In the genomic region with DNA sequence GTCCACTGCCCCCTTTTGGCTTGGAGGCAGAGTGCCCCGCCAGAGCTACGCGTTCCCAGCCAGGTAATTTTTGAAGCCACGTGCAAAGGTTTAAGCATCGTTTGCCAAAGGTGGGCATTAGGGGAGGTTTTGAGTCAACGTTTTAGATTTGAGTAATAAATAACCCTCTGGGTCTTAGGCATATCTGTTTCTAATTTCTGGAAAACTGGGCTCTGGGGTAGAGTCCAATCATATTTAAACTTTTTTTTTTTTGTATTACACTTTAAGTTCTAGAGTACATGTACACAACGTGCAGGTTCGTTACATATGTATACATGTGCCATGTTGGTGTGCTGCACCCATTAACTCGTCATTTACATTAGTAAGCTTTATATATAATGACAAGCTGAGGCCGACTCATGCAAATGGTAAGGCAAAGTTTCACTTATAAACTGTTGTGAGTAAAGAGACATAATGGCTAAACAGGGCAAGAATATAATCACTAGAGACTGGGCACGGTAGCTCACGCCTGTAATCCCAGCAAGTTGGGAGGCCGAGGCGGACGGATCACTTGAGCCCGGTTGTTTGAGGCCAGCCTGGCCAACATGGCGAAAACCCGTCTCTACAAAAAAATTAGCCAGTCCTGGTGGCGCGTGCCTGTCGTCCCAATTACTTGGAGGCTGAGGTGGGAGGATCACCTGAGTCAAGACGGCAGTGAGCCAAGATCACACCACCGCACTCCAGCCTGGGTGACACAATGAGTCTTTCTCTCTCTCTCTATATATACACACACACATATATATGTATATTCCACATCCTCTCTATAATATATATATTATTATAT, we compare ENCODE assay signal across 8 cellular contexts. TPM values are rescaled to one million over a fixed set of nuclear protein-coding genes. Genes with fewer than 3 reads are reported as not detected.
DNase-seq lines count a peak whose midpoint lies in the region; ATAC-seq and TF ChIP-seq lines count a peak whose summit lies in the region.

No MANE protein-coding gene starts in this region.

- H3K4me3 Mint-ChIP-seq in mesothelial cell of epicardium, result peak overlapping the region; percentile 98

- peak overlapping the region; percentile 87 for H3K9ac ChIP-seq in HCT116 (ENCODE audit: low read length)

- TF ChIP-seq RAD21 in HCT116 (IDR thresholded peaks at IDR 0.05; ENCODE audit: low read depth), result peak; percentile 58

- no peaks in the 10 kb centered on the region for H3K9me3 Mint-ChIP-seq in mesothelial cell of epicardium

- H3K4me1 Mint-ChIP-seq in mesothelial cell of epicardium, result peaks cover 4% of the 10 kb centered on the region

- H3K9me3 ChIP-seq in A673 (ENCODE audit: low read depth, low read length, poor library complexity, severe bottlenecking), result no peaks in the 10 kb centered on the region
- H3K9me3 ChIP-seq in HCT116 (ENCODE audit: control insufficient read depth in 1 of 2, insufficient read depth in 1 of 2, low read depth in 1 of 2, low read length in 2 of 2), result no peaks in the 10 kb centered on the region

- RAD21 ChIA-PET in HCT116 (lab: Charles Lee; ENCODE audit: low non-redundant PET in 1 of 2, low total read pairs in 2 of 2, uncharacterized antibody in 2 of 2, unreplicated experiment in 2 of 2), result interaction anchor here (0.6 to 0.7 kb wide), 2 partner anchors 261 to 951 kb away, joined by 3 to 4 read pairs; no protein-coding TSS in a partner anchor

- in situ Hi-C loops in astrocyte of the cerebellum (cut with HindIII; ENCODE audit: low sequenced_read_pairs), result no loop called here

- no peak for TF ChIP-seq POLR2A in HCT116 (IDR thresholded peaks at IDR 0.05; ENCODE audit: borderline replicate concordance, extremely low read depth, insufficient read depth, insufficient read length)

- ATAC-seq in HCT116, result peak; percentile 1; the same call in 1 of the 2 replicates
- no peak for ATAC-seq in GM18870 (IDR thresholded peaks at IDR 0.05; ENCODE audit: unreplicated experiment)
- ATAC-seq in GM19328 (IDR thresholded peaks at IDR 0.05; ENCODE audit: unreplicated experiment), result no peak
- ATAC-seq in HG03469 (IDR thresholded peaks at IDR 0.05; ENCODE audit: unreplicated experiment), result no peak

- peak overlapping the region; percentile 64 for H2AFZ ChIP-seq in HCT116 (ENCODE audit: low read depth, low read length, poor library complexity, severe bottlenecking)

- POLR2A ChIA-PET in A673 (lab: Charles Lee; ENCODE audit: low non-redundant PET), result no interaction called here
- POLR2A ChIA-PET in HCT116 (lab: Charles Lee), result no interaction called here

- intact Hi-C loops in A673 (cut with micrococcal nuclease; ENCODE audit: unreplicated experiment) (no loop called here), HCT116 (cut with micrococcal nuclease) (loop anchor here (1.0 kb wide), 1 partner anchor 143 kb away; a partner anchor contains a TSS)

- H3K4me2 ChIP-seq in HCT116 (ENCODE audit: low read length), result peak overlapping the region; percentile 96

- H3K36me3 Mint-ChIP-seq in mesothelial cell of epicardium, result no peaks in the 10 kb centered on the region

- H3K27ac Mint-ChIP-seq in mesothelial cell of epicardium, result peak overlapping the region; percentile 94

- H4K20me1 ChIP-seq in HCT116 (ENCODE audit: insufficient read depth), result no peaks in the 10 kb centered on the region

- H3K27ac ChIP-seq in A673 (ENCODE audit: low read depth, low read length, poor library complexity, severe bottlenecking), result peak overlapping the region; percentile 85
- H3K27ac ChIP-seq in HCT116 (ENCODE audit: low read depth, low read length), result no peak overlapping the region

- peak; percentile 86 for TF ChIP-seq CTCF in A673 (conservative IDR thresholded peaks at IDR 0.05; ENCODE audit: low read depth, low read length)
- peak in 2 of 3 experiments; percentile 75 to 88; a peak in 5 of 6 replicates for TF ChIP-seq CTCF in HCT116 (IDR thresholded peaks at IDR 0.05 in 2 of 3, conservative IDR thresholded peaks at IDR 0.05 in 1 of 3; ENCODE audit: borderline replicate concordance in 1 of 3, insufficient read depth in 1 of 3, low read depth in 2 of 3, low read length in 2 of 3)
- peak; percentile 90 for TF ChIP-seq CTCF in astrocyte of the cerebellum (IDR thresholded peaks at IDR 0.05; ENCODE audit: low read depth, low read length, missing control alignments)
- TF ChIP-seq CTCF in mesothelial cell of epicardium (IDR thresholded peaks at IDR 0.05; ENCODE audit: unreplicated experiment), result peak; percentile 58

- H3K27me3 ChIP-seq in A673 (replicated peaks; ENCODE audit: insufficient read depth, low read depth, low read length, poor library complexity) (no peaks in the 10 kb centered on the region), HCT116 (ENCODE audit: insufficient read depth, low read length) (no peaks in the 10 kb centered on the region)

- H3K9me2 ChIP-seq in HCT116 (ENCODE audit: insufficient read depth), result no peaks in the 10 kb centered on the region

- peaks cover 44% of the 10 kb centered on the region for H3K79me2 ChIP-seq in HCT116 (ENCODE audit: insufficient read depth, low read length)

- no peaks in the 10 kb centered on the region for H3K27me3 Mint-ChIP-seq in mesothelial cell of epicardium (ENCODE audit: low read depth)

- DNase-seq in A673 (ENCODE audit: low spot score) (no peak), HCT116 (ENCODE audit: low read depth, low spot score) (no peak), astrocyte of the cerebellum (ENCODE audit: low read depth) (no peak), mesothelial cell of epicardium (ENCODE audit: low spot score in 2 of 2, unreplicated experiment in 2 of 2) (no peak)
- DNase-seq in activated effector memory CD4-positive, alpha-beta T cell treated with anti-CD3 and anti-CD28 coated beads, Interleukin-2, amount 50 U/mL, for 16 hours, result no peak

- BruUV-seq in A673 (replicated peaks; lab: Mats Ljungman, UMichigan) (no TSS peak), HCT116 (replicated peaks; lab: Mats Ljungman, UMichigan) (TSS peak; percentile 75)

- H3K4me3 ChIP-seq in A673 (ENCODE audit: low read depth, low read length, poor library complexity, severe bottlenecking), result peak overlapping the region; percentile 99
- H3K4me3 ChIP-seq in HCT116 (replicated peaks in 1 of 2; ENCODE audit: low read depth in 1 of 2, low read length in 2 of 2), result peak overlapping the region; percentile 87 to 96; a peak in 3 of 4 replicates
- peak overlapping the region; percentile 90 for H3K4me3 ChIP-seq in astrocyte of the cerebellum (ENCODE audit: low read depth, low read length)

- H3K36me3 ChIP-seq in A673 (ENCODE audit: insufficient read depth, low read length, poor library complexity, severe bottlenecking), result no peaks in the 10 kb centered on the region
- no peaks in the 10 kb centered on the region for H3K36me3 ChIP-seq in HCT116 (ENCODE audit: control insufficient read depth in 1 of 2, insufficient read depth in 2 of 2, low read length in 2 of 2)

- CTCF ChIA-PET in A673 (lab: Charles Lee), result interaction anchor here (0.5 to 0.8 kb wide), 3 partner anchors 44 to 460 kb away, joined by 3 to 8 read pairs (median 3); no protein-coding TSS in a partner anchor
- CTCF ChIA-PET in HCT116 (lab: Charles Lee), result interaction anchor here (0.9 to 1.5 kb wide), 10 partner anchors 9 to 501 kb away, joined by 3 to 5 read pairs (median 4); a partner anchor contains a TSS

- H3K4me1 ChIP-seq in A673 (ENCODE audit: insufficient read depth, low read length, poor library complexity, severe bottlenecking), result no peaks in the 10 kb centered on the region
- peaks cover 0 to 14% of the 10 kb centered on the region in 2 experiments; a peak in 2 of 4 replicates for H3K4me1 ChIP-seq in HCT116 (ENCODE audit: control insufficient read depth in 1 of 2, insufficient read depth in 2 of 2, low read length in 2 of 2)

TF ChIP-seq in HCT116, 20 proteins besides CTCF, POLR2A, EP300 and RAD21:
- TF ChIP-seq SP1 (IDR thresholded peaks at IDR 0.05; ENCODE audit: low read depth) (no peak; the same call in 1 of the 2 replicates), EGR1 (IDR thresholded peaks at IDR 0.05; ENCODE audit: low read depth) (no peak), EZH2phosphoT487 (IDR thresholded peaks at IDR 0.05; ENCODE audit: borderline replicate concordance) (no peak), CBX3 (IDR thresholded peaks at IDR 0.05; ENCODE audit: low read depth) (peak; percentile 95), SIN3A (IDR thresholded peaks at IDR 0.05; ENCODE audit: low read depth) (0 out of 2 replicates have a peak, but pooled peaks have one; percentile 28)
- TF ChIP-seq, protein P1, sequence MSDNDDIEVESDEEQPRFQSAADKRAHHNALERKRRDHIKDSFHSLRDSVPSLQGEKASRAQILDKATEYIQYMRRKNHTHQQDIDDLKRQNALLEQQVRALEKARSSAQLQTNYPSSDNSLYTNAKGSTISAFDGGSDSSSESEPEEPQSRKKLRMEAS (IDR thresholded peaks at IDR 0.05), result peak; percentile 94

RNA-seq across cellular contexts. Expression of a gene that starts 0.5 kb away (rescaled TPM):
- total RNA-seq in A673 (2021) (42.1 and 44.3 TPM in 2 replicates), HCT116 (2021; ENCODE audit: unreplicated experiment) (33.7 TPM), mesothelial cell of epicardium (51.9 to 53.9 TPM (median 52.4 TPM) in 3 replicates)
- polyA plus RNA-seq in HCT116 (2012), result 12.8 and 14.8 TPM in 2 replicates
